Comparison of ENCODE assay signal across 21 cellular contexts in the genomic region with DNA sequence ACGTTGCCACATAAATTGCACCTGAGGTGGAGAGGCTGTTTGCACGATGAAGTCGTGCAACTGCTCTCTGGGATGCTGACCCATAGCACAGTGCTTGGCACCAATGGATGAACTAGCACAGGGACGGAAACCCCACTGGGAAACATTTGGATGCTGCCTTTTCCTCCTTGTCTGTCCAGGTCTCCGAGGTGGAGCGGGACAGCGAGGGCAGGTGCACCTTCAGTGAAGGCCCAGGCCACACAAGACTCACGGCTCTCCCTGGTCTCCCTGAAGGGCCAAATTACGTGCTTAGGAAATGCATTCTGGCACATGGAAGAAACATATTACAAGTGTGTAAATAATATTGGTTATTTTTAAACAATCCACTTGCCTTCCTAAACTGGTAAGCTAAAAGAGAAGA.
"Had no signal": no experiment of that assay in that cellular context is flagged by ENCODE, and none has a peak within 500 bp of the region (broad histone marks: within the 10 kb centered on the region; RNA-seq: fewer than 3 reads in every experiment).

No MANE protein-coding gene starts in this region.

- DNase-seq: cerebellar nuclear complex; colonic mucosa; effector CD4-positive, alpha-beta T cell; erythroblast; foreskin melanocyte; hypothalamus; kidney glomerular epithelial cell; natural killer cell; nucleus accumbens; pancreas; right lobe of liver; stimulated activated CD4-positive, alpha-beta T cell treated with anti-CD3 and anti-CD28 coated beads, Interleukin-2, amount 100 ng/mL, for 24 hours; stimulated activated CD4-positive, alpha-beta T cell treated with anti-CD3 and anti-CD28 coated beads, Interleukin-4, amount 100 ng/mL, for 4 hours; stimulated activated naive B cell treated with anti-CD40 and anti-IgM and Interleukin-4, amounts not matched to agents 10 μg/mL and 1 μg/mL and 100 μg/mL, for 72 hours; stimulated activated naive CD8-positive, alpha-beta T cell treated with anti-CD3 and anti-CD28 coated beads, Interleukin-15, amount 100 ng/mL, for 72 hours; testis had no signal

- H3K36me3 Mint-ChIP-seq: mesothelial cell of epicardium; natural killer cell; neural progenitor cell; stimulated activated naive B cell treated with anti-CD40 and anti-IgM and Interleukin-4, amounts not matched to agents 10 μg/mL and 1 μg/mL and 100 μg/mL, for 72 hours had no signal

- H3K27ac Mint-ChIP-seq: endodermal cell; mesothelial cell of epicardium; natural killer cell; neural progenitor cell; stimulated activated naive B cell treated with anti-CD40 and anti-IgM and Interleukin-4, amounts not matched to agents 10 μg/mL and 1 μg/mL and 100 μg/mL, for 72 hours; stimulated activated naive CD8-positive, alpha-beta T cell treated with anti-CD3 and anti-CD28 coated beads, Interleukin-15, amount 100 ng/mL, for 72 hours had no signal

- H3K27me3 Mint-ChIP-seq: stimulated activated naive CD8-positive, alpha-beta T cell treated with anti-CD3 and anti-CD28 coated beads, Interleukin-15, amount 100 ng/mL, for 72 hours had no signal

- H3K4me1 Mint-ChIP-seq: endodermal cell; mesothelial cell of epicardium; natural killer cell; stimulated activated naive CD8-positive, alpha-beta T cell treated with anti-CD3 and anti-CD28 coated beads, Interleukin-15, amount 100 ng/mL, for 72 hours had no signal

- H3K4me3 Mint-ChIP-seq: endodermal cell; mesothelial cell of epicardium; natural killer cell; neural progenitor cell; stimulated activated naive B cell treated with anti-CD40 and anti-IgM and Interleukin-4, amounts not matched to agents 10 μg/mL and 1 μg/mL and 100 μg/mL, for 72 hours; stimulated activated naive CD8-positive, alpha-beta T cell treated with anti-CD3 and anti-CD28 coated beads, Interleukin-15, amount 100 ng/mL, for 72 hours had no signal

- ATAC-seq: heart left ventricle; left lobe of liver; natural killer cell; pancreas; right lobe of liver; stimulated activated naive B cell treated with anti-CD40 and anti-IgM and Interleukin-4, amounts not matched to agents 10 μg/mL and 1 μg/mL and 100 μg/mL, for 72 hours; stimulated activated naive CD8-positive, alpha-beta T cell treated with anti-CD3 and anti-CD28 coated beads, Interleukin-15, amount 100 ng/mL, for 72 hours had no signal

- H3K9me3 Mint-ChIP-seq: endodermal cell; natural killer cell; stimulated activated naive B cell treated with anti-CD40 and anti-IgM and Interleukin-4, amounts not matched to agents 10 μg/mL and 1 μg/mL and 100 μg/mL, for 72 hours; stimulated activated naive CD8-positive, alpha-beta T cell treated with anti-CD3 and anti-CD28 coated beads, Interleukin-15, amount 100 ng/mL, for 72 hours had no signal
